In genomic region chr17:7356072-7356549, GRCh38 we compare ENCODE assay signal across 1 cellular context.
TF ChIP-seq lines count a peak whose summit lies in the region.

No MANE protein-coding gene starts in this region.

TF ChIP-seq in WTC11, 78 proteins besides CTCF, POLR2A, EP300 and RAD21 (continued from another document):
- TF ChIP-seq ZBTB21 (CRISPR knock-in tag; IDR thresholded peaks at IDR 0.05; ENCODE audit: borderline replicate concordance) (0 out of 2 replicates have a peak, but pooled peaks have one; percentile 46), TP53 (CRISPR knock-in tag; IDR thresholded peaks at IDR 0.05) (no peak), TEAD1 (CRISPR knock-in tag; IDR thresholded peaks at IDR 0.05) (peak; percentile 53; the same call in 1 of the 2 replicates), RELA (CRISPR knock-in tag; IDR thresholded peaks at IDR 0.05; ENCODE audit: borderline replicate concordance) (no peak), FOXK1 (CRISPR knock-in tag; IDR thresholded peaks at IDR 0.05) (peak; percentile 30; the same call in 1 of the 2 replicates), ETV6 (CRISPR knock-in tag; IDR thresholded peaks at IDR 0.05) (peak; percentile 61; the same call in 1 of the 2 replicates)
- TF ChIP-seq, protein P1, sequence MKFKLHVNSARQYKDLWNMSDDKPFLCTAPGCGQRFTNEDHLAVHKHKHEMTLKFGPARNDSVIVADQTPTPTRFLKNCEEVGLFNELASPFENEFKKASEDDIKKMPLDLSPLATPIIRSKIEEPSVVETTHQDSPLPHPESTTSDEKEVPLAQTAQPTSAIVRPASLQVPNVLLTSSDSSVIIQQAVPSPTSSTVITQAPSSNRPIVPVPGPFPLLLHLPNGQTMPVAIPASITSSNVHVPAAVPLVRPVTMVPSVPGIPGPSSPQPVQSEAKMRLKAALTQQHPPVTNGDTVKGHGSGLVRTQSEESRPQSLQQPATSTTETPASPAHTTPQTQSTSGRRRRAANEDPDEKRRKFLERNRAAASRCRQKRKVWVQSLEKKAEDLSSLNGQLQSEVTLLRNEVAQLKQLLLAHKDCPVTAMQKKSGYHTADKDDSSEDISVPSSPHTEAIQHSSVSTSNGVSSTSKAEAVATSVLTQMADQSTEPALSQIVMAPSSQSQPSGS (CRISPR knock-in tag; IDR thresholded peaks at IDR 0.05; ENCODE audit: borderline replicate concordance, low read depth), result no peak
- TF ChIP-seq, protein P2, sequence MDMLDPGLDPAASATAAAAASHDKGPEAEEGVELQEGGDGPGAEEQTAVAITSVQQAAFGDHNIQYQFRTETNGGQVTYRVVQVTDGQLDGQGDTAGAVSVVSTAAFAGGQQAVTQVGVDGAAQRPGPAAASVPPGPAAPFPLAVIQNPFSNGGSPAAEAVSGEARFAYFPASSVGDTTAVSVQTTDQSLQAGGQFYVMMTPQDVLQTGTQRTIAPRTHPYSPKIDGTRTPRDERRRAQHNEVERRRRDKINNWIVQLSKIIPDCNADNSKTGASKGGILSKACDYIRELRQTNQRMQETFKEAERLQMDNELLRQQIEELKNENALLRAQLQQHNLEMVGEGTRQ (CRISPR knock-in tag; IDR thresholded peaks at IDR 0.05), result 0 out of 2 replicates have a peak, but pooled peaks have one; percentile 19
